9 cellular contexts compared by ENCODE assay signal in genomic region chr3:191499307-191500125, GRCh38. TPM values are rescaled to one million over a fixed set of nuclear protein-coding genes. Genes with fewer than 3 reads are reported as not detected.
A peak's percentile ranks its signal among the peaks of the same experiment; 100 is the strongest.
DNase-seq lines count a peak whose midpoint lies in the region; ATAC-seq and TF ChIP-seq lines count a peak whose summit lies in the region.
"Had no signal": no experiment of that assay in that cellular context is flagged by ENCODE, and none has a peak within 500 bp of the region (broad histone marks: within the 10 kb centered on the region; RNA-seq: fewer than 3 reads in every experiment).

No MANE protein-coding gene starts in this region.

- intact Hi-C loops in posterior cingulate gyrus (cut with DNase I): no loop called here

- H3K79me2 ChIP-seq in fibroblast of lung (ENCODE audit: control insufficient read depth, insufficient read depth, low read length): no peaks in the 10 kb centered on the region

- no peaks in the 10 kb centered on the region for H3K36me3 ChIP-seq in fibroblast of lung (ENCODE audit: control insufficient read depth, insufficient read depth, low read length)
- H3K36me3 ChIP-seq: SJSA1 had no signal

- DNase-seq in ELR (ENCODE audit: low read depth): peak; percentile 80
- peak; percentile 80 for DNase-seq in NCI-H774 (lab: John Stamatoyannopoulos, UW)
- peak; percentile 43 to 59 for DNase-seq in fibroblast of lung (ENCODE audit: low read depth in 2 of 2)
- DNase-seq in posterior cingulate gyrus: peak; percentile 59 to 96 (median 74)
- DNase-seq in HT-29 (ENCODE audit: low spot score): no peak
- no peak for DNase-seq in CD1c-positive myeloid dendritic cell (ENCODE audit: extremely low spot score)

- no peaks in the 10 kb centered on the region for H3K4me1 ChIP-seq in fibroblast of lung (ENCODE audit: control insufficient read depth, extremely low read depth, insufficient read depth, low read length)
- H3K4me1 ChIP-seq: SJSA1 had no signal

- no peak for ATAC-seq in HG03159 (IDR thresholded peaks at IDR 0.05; ENCODE audit: unreplicated experiment)
- ATAC-seq in GM21360 (IDR thresholded peaks at IDR 0.05; ENCODE audit: unreplicated experiment): no peak

- H3K4me3 ChIP-seq in fibroblast of lung (replicated peaks in 1 of 4; ENCODE audit: control extremely low read depth in 1 of 4, insufficient read depth in 1 of 4, low read depth in 3 of 4, low read length in 4 of 4): peak overlapping the region; percentile 12 to 48 (median 21)
- H3K4me3 ChIP-seq: SJSA1 had no signal

- H4K20me1 ChIP-seq in fibroblast of lung (ENCODE audit: control insufficient read depth, extremely low read depth, insufficient read depth, low read length): no peaks in the 10 kb centered on the region

- no peak overlapping the region for H3K27ac ChIP-seq in fibroblast of lung (ENCODE audit: insufficient read depth, low read length)
- H3K27ac ChIP-seq: SJSA1 had no signal

- H3K9ac ChIP-seq in fibroblast of lung (ENCODE audit: insufficient read depth, low read length): no peak overlapping the region

- H3K27me3 ChIP-seq in fibroblast of lung (ENCODE audit: control insufficient read depth, insufficient read depth, low read length): no peaks in the 10 kb centered on the region

- no peaks in the 10 kb centered on the region for H3K9me3 ChIP-seq in fibroblast of lung (ENCODE audit: control insufficient read depth, insufficient read depth, low read depth, low read length)
- H3K9me3 ChIP-seq: SJSA1 had no signal

- no peak for TF ChIP-seq CTCF in fibroblast of lung (conservative IDR thresholded peaks at IDR 0.05 in 1 of 2, IDR thresholded peaks at IDR 0.05 in 1 of 2; ENCODE audit: low read depth in 1 of 2, low read length in 2 of 2)

- H2AFZ ChIP-seq in fibroblast of lung (ENCODE audit: low read length): peak overlapping the region; percentile 63

- peak overlapping the region; percentile 68 for H3K4me2 ChIP-seq in fibroblast of lung (ENCODE audit: extremely low read depth, insufficient read depth, low read length)

RNA-seq across cellular contexts. Expression of gene PYDC2, which starts 38.6 kb away (rescaled TPM):
- not detected in 2 replicates for total RNA-seq in fibroblast of lung
- not detected in 2 replicates for polyA plus RNA-seq in fibroblast of lung
- not detected in 2 replicates for polyA plus RNA-seq in fibroblast of lung (2012)
- not detected in 2 replicates for polyA minus RNA-seq in fibroblast of lung (ENCODE audit: low replicate concordance)
- not detected in 2 replicates for total RNA-seq in HT-29 (2014; rRNA removed; shearing (Covaris generic))
- total RNA-seq: SJSA1 had no signal

Comparison
In these comparisons a context has a peak if more than half of its experiments do, and no peak if none do; other contexts are left out.
1. DNase-seq: peak in ELR (single experiment), NCI-H774 (single experiment), fibroblast of lung (2 of 2) and posterior cingulate gyrus (10 of 10); none in HT-29 (single experiment) and CD1c-positive myeloid dendritic cell (single experiment).